ENCODE assay signal across 7 cellular contexts in the genomic region with DNA sequence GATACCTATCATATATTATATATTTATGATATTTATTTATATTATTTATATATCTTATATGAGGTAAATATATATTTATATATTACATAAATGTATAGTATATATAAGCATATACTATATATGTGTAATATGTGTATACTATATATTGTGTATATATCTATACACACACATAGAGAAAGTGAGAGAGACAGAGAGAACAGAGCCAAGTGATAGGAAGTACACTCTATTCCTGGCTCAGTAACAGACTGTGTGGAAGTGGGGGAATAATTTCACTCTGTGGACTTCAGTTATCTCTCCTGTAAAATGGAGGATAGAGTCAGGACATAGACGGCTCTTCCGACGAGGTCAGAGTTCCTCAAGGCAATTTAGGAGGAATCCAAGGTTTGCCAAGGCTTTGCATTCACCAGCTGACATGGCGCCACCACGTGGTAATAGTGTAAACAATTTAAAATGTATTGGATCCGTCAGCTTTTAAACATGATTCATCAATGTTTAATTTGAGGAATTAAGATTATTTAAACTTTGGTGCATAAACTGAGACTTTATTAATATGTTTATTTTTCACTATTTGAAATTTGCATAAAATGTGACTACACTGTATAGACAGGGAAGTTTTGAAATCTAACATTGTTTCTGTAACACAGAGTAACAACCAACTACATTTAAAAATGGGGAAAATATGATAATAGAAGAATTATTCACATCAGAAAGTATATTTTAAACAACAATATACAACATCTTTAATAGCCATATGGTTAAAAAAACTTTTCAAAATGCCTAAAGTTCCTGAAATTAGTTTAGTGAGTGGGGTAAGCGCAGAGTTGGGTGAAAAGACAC.
DNase-seq lines count a peak whose midpoint lies in the region; ATAC-seq and TF ChIP-seq lines count a peak whose summit lies in the region.

No MANE protein-coding gene starts in this region.

- no peak overlapping the region for H3K27ac ChIP-seq in colonic mucosa
- no peak overlapping the region for H3K27ac ChIP-seq in substantia nigra (ENCODE audit: low read depth, low read length, poor library complexity, severe bottlenecking)

- intact Hi-C loops in colonic mucosa (cut with DNase I): loop anchor here (5.0 kb wide), 1 partner anchor 44 kb away; no protein-coding TSS in a partner anchor

- H3K9me3 ChIP-seq in colonic mucosa: no peaks in the 10 kb centered on the region

- H3K27me3 ChIP-seq in colonic mucosa: no peaks in the 10 kb centered on the region

- H3K36me3 ChIP-seq in colonic mucosa: no peaks in the 10 kb centered on the region

- H3K9ac ChIP-seq in colonic mucosa (ENCODE audit: low read depth in 2 of 2, low read length in 2 of 2): no peak overlapping the region

- H3K4me3 ChIP-seq in colonic mucosa: no peak overlapping the region

- H3K4me1 ChIP-seq in colonic mucosa: no peaks in the 10 kb centered on the region

- in situ Hi-C loops in G401 (cut with HindIII; ENCODE audit: low sequenced_read_pairs): no loop called here

- ATAC-seq in GM21515 (IDR thresholded peaks at IDR 0.05; ENCODE audit: unreplicated experiment): peak; percentile 67

- peak; percentile 54 for DNase-seq in G401 (ENCODE audit: low spot score)
- peak; percentile 84 for DNase-seq in M059J (ENCODE audit: low read depth)
- peak; percentile 4 for DNase-seq in T-helper 22 cell (ENCODE audit: low read depth)
- peak; percentile 67 for DNase-seq in colonic mucosa
- DNase-seq in lung microvascular endothelial cell (ENCODE audit: low read depth in 2 of 2): peak; percentile 58 to 67
- peak in 26 of 49 donors; percentile 1 to 38 (median 18) for DNase-seq in substantia nigra (lab: John Stamatoyannopoulos, UW)

- peak; percentile 44 for TF ChIP-seq CTCF in colonic mucosa (IDR thresholded peaks at IDR 0.05)

Comparison
In these comparisons a context has a peak if more than half of its experiments do, and no peak if none do; other contexts are left out.
1. DNase-seq: peak in every context shown above with its lines; median percentile 84 in M059J; 67 in colonic mucosa; 62 in lung microvascular endothelial cell; 54 in G401; 18 in substantia nigra; 4 in T-helper 22 cell.